ENCODE assay signal across 18 cellular contexts in the genomic region with DNA sequence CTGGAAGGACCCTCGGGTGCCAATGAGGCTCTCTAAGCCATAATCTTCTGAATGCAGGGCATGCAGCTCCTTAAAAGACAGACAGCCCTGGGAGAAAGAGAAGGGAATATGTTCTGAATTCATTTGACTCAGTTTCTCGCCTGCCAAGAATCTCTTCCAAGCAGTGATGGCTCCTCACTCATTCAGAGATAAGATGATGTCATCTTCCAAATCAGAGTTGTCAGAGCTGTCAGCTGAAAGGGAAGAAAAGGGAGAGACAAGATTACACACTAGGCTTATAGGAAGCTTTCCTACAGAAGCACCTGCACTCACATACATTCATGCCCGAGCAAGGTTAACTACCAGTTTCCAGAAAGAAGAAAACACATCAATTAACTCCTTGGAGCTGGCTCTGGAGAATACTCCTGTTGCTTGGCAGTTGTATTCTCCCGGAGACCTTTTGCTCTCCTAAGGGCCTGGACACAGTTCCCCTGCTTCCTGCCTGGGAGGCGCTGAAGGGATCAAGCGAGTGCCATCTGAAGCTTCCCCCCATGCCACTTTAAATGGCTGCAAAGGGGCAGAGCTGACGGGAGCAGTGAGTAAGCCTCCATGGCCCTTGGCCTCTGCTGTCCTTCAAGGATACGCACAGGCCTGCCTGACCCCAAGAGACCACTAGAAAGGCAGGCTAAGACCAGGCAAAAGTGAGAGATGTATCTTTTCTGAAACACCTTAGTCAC. TPM values are rescaled to one million over a fixed set of nuclear protein-coding genes. Genes with fewer than 3 reads are reported as not detected.
DNase-seq lines count a peak whose midpoint lies in the region; ATAC-seq and TF ChIP-seq lines count a peak whose summit lies in the region.
"Had no signal": no experiment of that assay in that cellular context is flagged by ENCODE, and none has a peak within 500 bp of the region (broad histone marks: within the 10 kb centered on the region; RNA-seq: fewer than 3 reads in every experiment).

No MANE protein-coding gene starts in this region.

- H3K4me3 Mint-ChIP-seq in activated CD4-positive, alpha-beta memory T cell treated with anti-CD3 and anti-CD28 coated beads for 36 hours = no peak overlapping the region
- no peak overlapping the region for H3K4me3 Mint-ChIP-seq in activated CD4-positive, alpha-beta memory T cell treated with anti-CD3 and anti-CD28 coated beads, Interleukin-2, amount 10 ng/mL, durations not matched to agents 7 days and 5 days
- H3K4me3 Mint-ChIP-seq in CD4-positive, alpha-beta T cell = no peak overlapping the region
- H3K4me3 Mint-ChIP-seq in WTC11 = no peak overlapping the region
- H3K4me3 Mint-ChIP-seq: stimulated activated naive CD8-positive, alpha-beta T cell treated with anti-CD3 and anti-CD28 coated beads, Interleukin-15, amount 100 ng/mL, for 72 hours had no signal

- no peaks in the 10 kb centered on the region for H3K9me3 ChIP-seq in CD4-positive, alpha-beta T cell (ENCODE audit: control insufficient read depth, low read length)
- H3K9me3 ChIP-seq: right lobe of liver, upper lobe of left lung had no signal

- POLR2A ChIA-PET in activated CD4-positive, alpha-beta memory T cell treated with anti-CD3 and anti-CD28 coated beads for 36 hours (lab: Charles Lee) = no interaction called here
- POLR2A ChIA-PET in activated CD4-positive, alpha-beta memory T cell treated with anti-CD3 and anti-CD28 coated beads, Interleukin-2, amount 10 ng/mL, durations not matched to agents 7 days and 5 days (lab: Charles Lee) = interaction anchor here (2.0 kb wide), 1 partner anchor 13 kb away, joined by 4 read pairs; no protein-coding TSS in a partner anchor
- POLR2A ChIA-PET in CD4-positive, alpha-beta T cell (lab: Charles Lee) = interaction anchor here (1.4 kb wide), 1 partner anchor 9 kb away, joined by 3 read pairs; no protein-coding TSS in a partner anchor
- POLR2A ChIA-PET in WTC11 (lab: Charles Lee) = interaction anchor here (0.6 kb wide), 1 partner anchor 99 kb away, joined by 6 read pairs; no protein-coding TSS in a partner anchor

- H3K36me3 Mint-ChIP-seq in activated CD4-positive, alpha-beta memory T cell treated with anti-CD3 and anti-CD28 coated beads for 36 hours = peaks cover 34% of the 10 kb centered on the region
- H3K36me3 Mint-ChIP-seq in activated CD4-positive, alpha-beta memory T cell treated with anti-CD3 and anti-CD28 coated beads, Interleukin-2, amount 10 ng/mL, durations not matched to agents 7 days and 5 days (ENCODE audit: low read depth) = peaks cover 61% of the 10 kb centered on the region
- peaks cover 89% of the 10 kb centered on the region for H3K36me3 Mint-ChIP-seq in CD4-positive, alpha-beta T cell (ENCODE audit: low read depth)
- H3K36me3 Mint-ChIP-seq in WTC11 = peaks cover 50% of the 10 kb centered on the region

- no peaks in the 10 kb centered on the region for H3K9me3 Mint-ChIP-seq in activated CD4-positive, alpha-beta memory T cell treated with anti-CD3 and anti-CD28 coated beads for 36 hours
- H3K9me3 Mint-ChIP-seq in activated CD4-positive, alpha-beta memory T cell treated with anti-CD3 and anti-CD28 coated beads, Interleukin-2, amount 10 ng/mL, durations not matched to agents 7 days and 5 days = no peaks in the 10 kb centered on the region
- no peaks in the 10 kb centered on the region for H3K9me3 Mint-ChIP-seq in CD4-positive, alpha-beta T cell
- H3K9me3 Mint-ChIP-seq in WTC11 = no peaks in the 10 kb centered on the region
- H3K9me3 Mint-ChIP-seq: stimulated activated naive CD8-positive, alpha-beta T cell treated with anti-CD3 and anti-CD28 coated beads, Interleukin-15, amount 100 ng/mL, for 72 hours had no signal

- H3K4me1 Mint-ChIP-seq in activated CD4-positive, alpha-beta memory T cell treated with anti-CD3 and anti-CD28 coated beads for 36 hours (ENCODE audit: low read depth) = peaks cover 34% of the 10 kb centered on the region
- H3K4me1 Mint-ChIP-seq in activated CD4-positive, alpha-beta memory T cell treated with anti-CD3 and anti-CD28 coated beads, Interleukin-2, amount 10 ng/mL, durations not matched to agents 7 days and 5 days = peaks cover 33% of the 10 kb centered on the region
- H3K4me1 Mint-ChIP-seq in CD4-positive, alpha-beta T cell (ENCODE audit: low read depth) = peaks cover 37% of the 10 kb centered on the region
- peaks cover 15% of the 10 kb centered on the region for H3K4me1 Mint-ChIP-seq in WTC11

- CTCF ChIA-PET in activated CD4-positive, alpha-beta memory T cell treated with anti-CD3 and anti-CD28 coated beads for 36 hours (lab: Charles Lee) = interaction anchor here (0.8 to 2.4 kb wide), 3 partner anchors 9 to 36 kb away, joined by 3 to 14 read pairs (median 3); no protein-coding TSS in a partner anchor
- CTCF ChIA-PET in activated CD4-positive, alpha-beta memory T cell treated with anti-CD3 and anti-CD28 coated beads, Interleukin-2, amount 10 ng/mL, durations not matched to agents 7 days and 5 days (lab: Charles Lee) = interaction anchor here (0.5 kb wide), 1 partner anchor 9 kb away, joined by 3 read pairs; no protein-coding TSS in a partner anchor
- CTCF ChIA-PET in CD4-positive, alpha-beta T cell (lab: Charles Lee) = interaction anchor here (1.5 kb wide), 1 partner anchor 10 kb away, joined by 4 read pairs; no protein-coding TSS in a partner anchor
- CTCF ChIA-PET in WTC11 (lab: Charles Lee) = interaction anchor here (1.3 to 1.6 kb wide), 2 partner anchors 9 to 36 kb away, joined by 4 read pairs; no protein-coding TSS in a partner anchor

- H3K27me3 Mint-ChIP-seq in activated CD4-positive, alpha-beta memory T cell treated with anti-CD3 and anti-CD28 coated beads for 36 hours = no peaks in the 10 kb centered on the region
- H3K27me3 Mint-ChIP-seq in activated CD4-positive, alpha-beta memory T cell treated with anti-CD3 and anti-CD28 coated beads, Interleukin-2, amount 10 ng/mL, durations not matched to agents 7 days and 5 days = no peaks in the 10 kb centered on the region
- no peaks in the 10 kb centered on the region for H3K27me3 Mint-ChIP-seq in CD4-positive, alpha-beta T cell
- no peaks in the 10 kb centered on the region for H3K27me3 Mint-ChIP-seq in WTC11 (ENCODE audit: low read depth)
- H3K27me3 Mint-ChIP-seq: stimulated activated naive CD8-positive, alpha-beta T cell treated with anti-CD3 and anti-CD28 coated beads, Interleukin-15, amount 100 ng/mL, for 72 hours had no signal

- no peak for ATAC-seq in CD4-positive, alpha-beta T cell (ENCODE audit: poor library complexity)
- ATAC-seq in WTC11 = no peak
- ATAC-seq: Panc1; stimulated activated naive CD8-positive, alpha-beta T cell treated with anti-CD3 and anti-CD28 coated beads, Interleukin-15, amount 100 ng/mL, for 72 hours had no signal

- intact Hi-C loops in activated CD4-positive, alpha-beta memory T cell treated with anti-CD3 and anti-CD28 coated beads for 36 hours (cut with micrococcal nuclease) = loop anchor here (10.0 kb wide), 1 partner anchor 1044 kb away; a partner anchor contains a TSS
- intact Hi-C loops in CD4-positive, alpha-beta T cell (cut with DNase I, micrococcal nuclease) = loop anchor here in 1 of 2 experiments (10.0 kb wide), 1 partner anchor 756 kb away; a partner anchor contains a TSS

- H3K27ac ChIP-seq in CD4-positive, alpha-beta T cell (ENCODE audit: low read depth, low read length) = no peak overlapping the region
- H3K27ac ChIP-seq: C4-2B, right lobe of liver, upper lobe of left lung had no signal

- no peaks in the 10 kb centered on the region for H3K27me3 ChIP-seq in CD4-positive, alpha-beta T cell (ENCODE audit: control insufficient read depth, insufficient read depth, low read length)
- H3K27me3 ChIP-seq: right lobe of liver, upper lobe of left lung had no signal

- no peak for DNase-seq in activated CD4-positive, alpha-beta memory T cell treated with anti-CD3 and anti-CD28 coated beads for 36 hours
- DNase-seq in activated CD4-positive, alpha-beta memory T cell treated with anti-CD3 and anti-CD28 coated beads, Interleukin-2, amount 10 ng/mL, durations not matched to agents 7 days and 5 days = no peak
- DNase-seq in CD4-positive, alpha-beta T cell = no peak
- DNase-seq in WTC11 (ENCODE audit: low spot score) (no peak), mesenteric fat pad (ENCODE audit: low spot score) (peak; percentile 67), NCI-H187 treated with DMSO at 0.1 percent for 48 hours (lab: John Stamatoyannopoulos, UW) (no peak), NCI-H1930 (lab: John Stamatoyannopoulos, UW) (no peak), EL (no peak)
- DNase-seq: activated effector memory CD4-positive, alpha-beta T cell treated with Interleukin-2 at 50 U/mL for 16 hours; DMS153; NCI-H1105 treated with DMSO at 0.1 percent for 48 hours; NCI-H2171; NCI-H82; stimulated activated naive CD8-positive, alpha-beta T cell treated with anti-CD3 and anti-CD28 coated beads, Interleukin-15, amount 100 ng/mL, for 72 hours; upper lobe of left lung had no signal

- TF ChIP-seq CTCF in CD4-positive, alpha-beta T cell (IDR thresholded peaks at IDR 0.05) = no peak
- no peak for TF ChIP-seq CTCF in WTC11 (IDR thresholded peaks at IDR 0.05)

- H3K27ac Mint-ChIP-seq in activated CD4-positive, alpha-beta memory T cell treated with anti-CD3 and anti-CD28 coated beads for 36 hours = peak overlapping the region; percentile 40
- no peak overlapping the region for H3K27ac Mint-ChIP-seq in activated CD4-positive, alpha-beta memory T cell treated with anti-CD3 and anti-CD28 coated beads, Interleukin-2, amount 10 ng/mL, durations not matched to agents 7 days and 5 days
- H3K27ac Mint-ChIP-seq in CD4-positive, alpha-beta T cell = peak overlapping the region; percentile 74
- H3K27ac Mint-ChIP-seq in WTC11 = peak overlapping the region; percentile 81

RNA-seq across cellular contexts. Expression of a gene that starts 7.7 kb away (rescaled TPM):
- total RNA-seq in activated CD4-positive, alpha-beta memory T cell treated with anti-CD3 and anti-CD28 coated beads for 36 hours = 10 to 100 TPM; 19.0 to 19.4 TPM
- 10 to 100 TPM; 24.5 to 25.4 TPM for total RNA-seq in activated CD4-positive, alpha-beta memory T cell treated with anti-CD3 and anti-CD28 coated beads, Interleukin-2, amount 10 ng/mL, durations not matched to agents 7 days and 5 days
- 10 to 100 TPM; 29.1 to 29.2 TPM for total RNA-seq in CD4-positive, alpha-beta T cell
- total RNA-seq in WTC11 (2021) (53.9 to 55.6 TPM (median 55.4 TPM) in 3 replicates), mesenteric fat pad (28.0 TPM)

RNA-seq across cellular contexts. Expression of a gene that starts 13.7 kb away (rescaled TPM):
- total RNA-seq in activated CD4-positive, alpha-beta memory T cell treated with anti-CD3 and anti-CD28 coated beads for 36 hours = 100 to 1,000 TPM; 151 to 162 TPM
- 100 to 1,000 TPM; 143 to 149 TPM for total RNA-seq in activated CD4-positive, alpha-beta memory T cell treated with anti-CD3 and anti-CD28 coated beads, Interleukin-2, amount 10 ng/mL, durations not matched to agents 7 days and 5 days
- total RNA-seq in CD4-positive, alpha-beta T cell = 10 to 100 TPM; 26.4 to 30.2 TPM
- total RNA-seq in WTC11 (2021) (105 to 121 TPM (median 109 TPM) in 3 replicates), mesenteric fat pad (87.8 TPM)
